In the genomic region with DNA sequence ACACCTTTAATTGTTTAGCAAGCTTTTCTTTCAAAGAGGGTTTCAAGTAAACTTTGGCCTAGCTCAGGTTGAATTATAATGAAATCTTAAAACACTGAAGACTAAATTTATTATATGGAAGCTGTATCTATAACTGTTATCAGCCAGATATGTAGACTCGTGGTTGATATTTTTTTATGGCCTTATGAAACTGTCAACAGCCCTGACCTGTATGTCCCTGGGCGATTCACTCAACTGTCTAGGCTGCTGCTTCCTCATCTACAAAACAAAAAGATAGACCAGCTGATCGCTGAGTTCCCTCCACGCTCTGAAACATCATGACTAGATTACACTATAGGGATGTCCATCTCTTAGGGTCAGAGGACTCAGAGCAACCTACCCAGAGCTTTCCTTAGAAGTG, we compare ENCODE assay signal across 28 cellular contexts.
"Had no signal": no experiment of that assay in that cellular context is flagged by ENCODE, and none has a peak within 500 bp of the region (broad histone marks: within the 10 kb centered on the region; RNA-seq: fewer than 3 reads in every experiment).

No MANE protein-coding gene starts in this region.

- H3K9me3 ChIP-seq: left lung, lower lobe of right lung, pancreas, prostate gland, spleen, thyroid gland, upper lobe of right lung had no signal

- H3K27me3 Mint-ChIP-seq: naive thymus-derived CD4-positive, alpha-beta T cell; stimulated activated naive CD8-positive, alpha-beta T cell treated with anti-CD3 and anti-CD28 coated beads, Interleukin-15, Interleukin-2, amounts not matched to agents 100 ng/mL and 50 ng/mL, for 24 hours had no signal

- H3K4me3 Mint-ChIP-seq: mesothelial cell of epicardium; naive thymus-derived CD4-positive, alpha-beta T cell; nephron; neural crest cell; stimulated activated effector memory CD8-positive, alpha-beta T cell treated with anti-CD3 and anti-CD28 coated beads, Interleukin-12 subunit alpha, Interleukin-12 subunit beta, amount 100 ng/mL, for 72 hours; stimulated activated naive CD8-positive, alpha-beta T cell treated with anti-CD3 and anti-CD28 coated beads, Interleukin-15, Interleukin-2, amounts not matched to agents 100 ng/mL and 50 ng/mL, for 24 hours had no signal

- H3K4me3 ChIP-seq: left lung, lower lobe of right lung, pancreas, prostate gland, skin epidermis, spleen, thyroid gland, upper lobe of right lung had no signal

- H3K27ac Mint-ChIP-seq: mesothelial cell of epicardium; naive thymus-derived CD4-positive, alpha-beta T cell; stimulated activated effector memory CD8-positive, alpha-beta T cell treated with anti-CD3 and anti-CD28 coated beads, Interleukin-12 subunit alpha, Interleukin-12 subunit beta, amount 100 ng/mL, for 72 hours; stimulated activated naive CD8-positive, alpha-beta T cell treated with anti-CD3 and anti-CD28 coated beads, Interleukin-15, Interleukin-2, amounts not matched to agents 100 ng/mL and 50 ng/mL, for 24 hours had no signal

- H3K36me3 Mint-ChIP-seq: mesothelial cell of epicardium; naive thymus-derived CD4-positive, alpha-beta T cell; stimulated activated effector memory CD8-positive, alpha-beta T cell treated with anti-CD3 and anti-CD28 coated beads, Interleukin-12 subunit alpha, Interleukin-12 subunit beta, amount 100 ng/mL, for 72 hours had no signal

- H3K36me3 ChIP-seq: left lung, lower lobe of right lung, pancreas, prostate gland, spleen, thyroid gland, upper lobe of right lung had no signal

- ATAC-seq: left cardiac atrium; left lung; lower lobe of right lung; naive thymus-derived CD4-positive, alpha-beta T cell; pancreas; stimulated activated effector memory CD8-positive, alpha-beta T cell treated with anti-CD3 and anti-CD28 coated beads, Interleukin-12 subunit alpha, Interleukin-12 subunit beta, amount 100 ng/mL, for 72 hours; upper lobe of right lung had no signal

- DNase-seq: head of caudate nucleus; hippocampal formation; kidney glomerular epithelial cell; left cardiac atrium; left lung; lower lobe of right lung; mammary epithelial cell; mesenchymal stem cell; naive thymus-derived CD4-positive, alpha-beta T cell; nucleus accumbens; pancreas; posterior cingulate gyrus; retina; right cardiac atrium; spleen; stimulated activated CD4-positive, alpha-beta T cell treated with anti-CD3 and anti-CD28 coated beads, Interleukin-4, amount 100 ng/mL, for 24 hours; stimulated activated naive CD4-positive, alpha-beta T cell; substantia nigra; thyroid gland; trophoblast cell; upper lobe of right lung had no signal

- H3K4me1 Mint-ChIP-seq: mesothelial cell of epicardium; naive thymus-derived CD4-positive, alpha-beta T cell; nephron; neural crest cell; stimulated activated effector memory CD8-positive, alpha-beta T cell treated with anti-CD3 and anti-CD28 coated beads, Interleukin-12 subunit alpha, Interleukin-12 subunit beta, amount 100 ng/mL, for 72 hours had no signal

- H3K4me1 ChIP-seq: left lung, lower lobe of right lung, pancreas, prostate gland, spleen, thyroid gland, upper lobe of right lung had no signal

- H3K27ac ChIP-seq: left lung, lower lobe of right lung, pancreas, prostate gland, skin epidermis, spleen, thyroid gland, upper lobe of right lung had no signal

- H3K27me3 ChIP-seq: left lung, pancreas, thyroid gland, upper lobe of right lung had no signal

- H3K9me3 Mint-ChIP-seq: neural crest cell; stimulated activated effector memory CD8-positive, alpha-beta T cell treated with anti-CD3 and anti-CD28 coated beads, Interleukin-12 subunit alpha, Interleukin-12 subunit beta, amount 100 ng/mL, for 72 hours; stimulated activated naive CD8-positive, alpha-beta T cell treated with anti-CD3 and anti-CD28 coated beads, Interleukin-15, Interleukin-2, amounts not matched to agents 100 ng/mL and 50 ng/mL, for 24 hours had no signal
